In genomic region chr14:50947446-50947845, GRCh38 we compare ENCODE assay signal across 1 cellular context.
TF ChIP-seq lines count a peak whose summit lies in the region.

No MANE protein-coding gene starts in this region.

TF ChIP-seq in IMR-90, 13 proteins besides CTCF, POLR2A, EP300 and RAD21:
- TF ChIP-seq MAZ (IDR thresholded peaks at IDR 0.05; ENCODE audit: borderline replicate concordance, low read depth, low read length) (no peak), FOS (IDR thresholded peaks at IDR 0.05; ENCODE audit: low read depth, low read length) (no peak)
TF ChIP-seq in IMR-90: peak in this region for 0.
